In the genomic region with DNA sequence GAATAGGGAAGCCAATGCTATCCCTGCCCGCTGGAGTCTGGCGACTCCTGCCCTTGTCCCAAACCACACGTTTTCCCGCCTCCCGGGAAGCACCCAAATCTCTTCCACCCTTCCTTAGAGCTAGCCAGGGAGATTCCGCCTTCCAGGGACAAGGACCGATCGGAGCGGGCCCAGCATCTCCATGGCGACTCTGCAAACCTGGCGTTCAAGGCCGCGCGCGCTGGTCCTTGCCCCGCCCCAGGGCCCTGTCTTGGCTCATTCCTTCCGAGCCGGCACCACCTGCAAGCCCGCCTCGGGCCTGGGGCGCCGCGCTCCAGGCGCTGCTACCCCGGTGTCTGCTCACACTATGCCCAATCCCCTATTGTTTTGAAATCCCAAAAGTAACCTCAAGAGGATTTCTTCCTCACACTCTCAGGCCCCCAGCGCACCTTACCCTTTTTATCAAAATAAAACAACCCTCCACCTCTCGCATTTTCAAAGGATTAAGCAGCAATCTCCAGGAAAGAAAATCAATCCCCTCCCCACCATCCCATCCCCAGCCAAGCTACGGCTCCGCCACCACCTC, we compare ENCODE assay signal across 9 cellular contexts. TPM values are rescaled to one million over a fixed set of nuclear protein-coding genes. Genes with fewer than 3 reads are reported as not detected.
DNase-seq lines count a peak whose midpoint lies in the region; ATAC-seq and TF ChIP-seq lines count a peak whose summit lies in the region.
"Had no signal": no experiment of that assay in that cellular context is flagged by ENCODE, and none has a peak within 500 bp of the region (broad histone marks: within the 10 kb centered on the region; RNA-seq: fewer than 3 reads in every experiment).

No MANE protein-coding gene starts in this region.

- H3K4me1 Mint-ChIP-seq in Calu3 (ENCODE audit: low read depth, unreplicated experiment): peaks cover 10% of the 10 kb centered on the region

- TF ChIP-seq CTCF in Calu3 (IDR thresholded peaks at IDR 0.05; ENCODE audit: unreplicated experiment) (no peak), parathyroid adenoma (IDR thresholded peaks at IDR 0.05) (no peak)

- H3K4me3 ChIP-seq in effector memory CD4-positive, alpha-beta T cell (ENCODE audit: insufficient read depth, low read depth, low read length, poor library complexity, severe bottlenecking): peak overlapping the region; percentile 11
- H3K4me3 ChIP-seq in parathyroid adenoma (ENCODE audit: low read depth, low read length): no peak overlapping the region

- no peaks in the 10 kb centered on the region for H3K9me3 Mint-ChIP-seq in Calu3 (ENCODE audit: low read depth, unreplicated experiment)

- H3K27ac ChIP-seq in effector memory CD4-positive, alpha-beta T cell (ENCODE audit: insufficient read depth, low read length, poor library complexity, severe bottlenecking): no peak overlapping the region
- no peak overlapping the region for H3K27ac ChIP-seq in parathyroid adenoma

- peaks cover 18% of the 10 kb centered on the region for H3K4me1 ChIP-seq in effector memory CD4-positive, alpha-beta T cell (ENCODE audit: control insufficient read depth, insufficient read depth, low read length, poor library complexity, severe bottlenecking)
- H3K4me1 ChIP-seq in parathyroid adenoma: no peaks in the 10 kb centered on the region

- peaks cover 29% of the 10 kb centered on the region for H3K27me3 ChIP-seq in effector memory CD4-positive, alpha-beta T cell (replicated peaks; ENCODE audit: control insufficient read depth, insufficient read depth, low read length, poor library complexity, severe bottlenecking)
- H3K27me3 ChIP-seq in parathyroid adenoma (ENCODE audit: control insufficient read depth, insufficient read depth, low read length): no peaks in the 10 kb centered on the region

- CTCF ChIA-PET in Calu3 (lab: Charles Lee): interaction anchor here (0.6 kb wide), 1 partner anchor 581 kb away, joined by 4 read pairs; no protein-coding TSS in a partner anchor

- H3K9me3 ChIP-seq in effector memory CD4-positive, alpha-beta T cell (ENCODE audit: control insufficient read depth, low read length): no peaks in the 10 kb centered on the region
- no peaks in the 10 kb centered on the region for H3K9me3 ChIP-seq in parathyroid adenoma (ENCODE audit: control insufficient read depth, low read length)

- DNase-seq in Calu3: peak; percentile 34
- DNase-seq in NCI-H446 (lab: John Stamatoyannopoulos, UW): peak; percentile 17 to 48
- DNase-seq in effector memory CD4-positive, alpha-beta T cell: no peak
- DNase-seq in HT-29 (ENCODE audit: low spot score): no peak
- DNase-seq: SIG-M5 had no signal

- H2AFZ ChIP-seq in parathyroid adenoma: peak overlapping the region; percentile 11

- no peak overlapping the region for H3K4me2 ChIP-seq in parathyroid adenoma (ENCODE audit: low read length)

- no peak overlapping the region for H3K9ac ChIP-seq in parathyroid adenoma

- H3K27me3 Mint-ChIP-seq in Calu3 (ENCODE audit: unreplicated experiment): peaks cover 97% of the 10 kb centered on the region

- H3K4me3 Mint-ChIP-seq in Calu3 (ENCODE audit: low read depth, unreplicated experiment): peak overlapping the region; percentile 63

- peaks cover 8% of the 10 kb centered on the region for H3K36me3 Mint-ChIP-seq in Calu3 (ENCODE audit: insufficient read depth, unreplicated experiment)

- H3K27ac Mint-ChIP-seq in Calu3 (ENCODE audit: unreplicated experiment): no peak overlapping the region

- no peak for ATAC-seq in GM18498 (IDR thresholded peaks at IDR 0.05; ENCODE audit: unreplicated experiment)
- no peak for ATAC-seq in HG02798 (IDR thresholded peaks at IDR 0.05; ENCODE audit: poor library complexity, unreplicated experiment)
- no peak for ATAC-seq in GM18870 (IDR thresholded peaks at IDR 0.05; ENCODE audit: unreplicated experiment)

- BruUV-seq in Calu3 (replicated peaks; lab: Mats Ljungman, UMichigan): no TSS peak

- no peaks in the 10 kb centered on the region for H3K79me2 ChIP-seq in parathyroid adenoma

- intact Hi-C loops in Calu3 (cut with micrococcal nuclease; ENCODE audit: unreplicated experiment): no loop called here

- H3K36me3 ChIP-seq in effector memory CD4-positive, alpha-beta T cell (ENCODE audit: control insufficient read depth, insufficient read depth, low read length): no peaks in the 10 kb centered on the region
- H3K36me3 ChIP-seq in parathyroid adenoma (ENCODE audit: control insufficient read depth, insufficient read depth, low read length): no peaks in the 10 kb centered on the region

RNA-seq across cellular contexts. Expression of gene SLC1A2, which starts 1.0 kb away (rescaled TPM):
- 0.37 and 0.40 TPM in 2 replicates for total RNA-seq in Calu3 (2022)
- not detected in 2 replicates for total RNA-seq in HT-29 (2014; rRNA removed; shearing (Covaris generic))

Comparison
In these comparisons a context has a peak if more than half of its experiments do, and no peak if none do; other contexts are left out.
1. DNase-seq: peak in Calu3 (single experiment) and NCI-H446 (2 of 2); none in effector memory CD4-positive, alpha-beta T cell (0 of 3) and HT-29 (single experiment).